Comparison of ENCODE assay signal across 14 cellular contexts in the genomic region with DNA sequence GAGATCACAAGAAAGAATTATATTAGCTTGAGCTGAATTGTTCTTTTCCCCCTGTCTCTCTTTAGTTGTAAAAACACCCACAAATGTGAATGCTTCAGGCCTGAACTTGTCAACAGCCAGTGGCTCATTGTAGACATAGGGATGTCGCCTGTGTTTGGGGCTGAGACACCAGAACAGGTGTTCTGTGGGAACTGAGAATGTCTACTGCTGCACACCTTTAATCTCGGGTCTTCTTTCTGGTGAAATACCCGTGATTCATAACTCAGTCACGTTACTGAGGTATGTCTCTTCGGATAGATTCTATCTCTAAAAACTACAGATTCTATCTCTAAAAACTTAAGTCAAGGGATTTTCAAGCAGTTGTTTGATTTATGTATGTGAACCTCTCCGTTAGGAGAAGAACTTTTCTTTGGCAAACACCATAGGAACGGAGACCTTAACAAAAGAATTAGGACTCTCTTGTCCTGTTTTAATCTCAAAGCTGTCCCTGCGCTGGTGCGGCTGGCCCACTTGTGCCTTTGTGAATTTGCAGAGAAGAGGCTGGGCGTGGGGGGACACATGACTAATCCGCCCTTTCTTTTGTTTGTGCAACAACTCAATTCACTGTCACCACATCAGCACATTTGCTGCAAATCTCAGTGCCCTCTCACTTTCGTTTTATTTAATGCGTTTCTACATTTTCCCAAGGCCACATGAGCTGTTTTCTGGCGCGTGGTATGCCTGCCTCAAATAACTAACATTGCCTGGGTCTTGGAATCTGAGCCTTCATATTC.
DNase-seq lines count a peak whose midpoint lies in the region; ATAC-seq, FAIRE-seq and TF ChIP-seq lines count a peak whose summit lies in the region.
"Had no signal": no experiment of that assay in that cellular context is flagged by ENCODE, and none has a peak within 500 bp of the region (broad histone marks: within the 10 kb centered on the region; RNA-seq: fewer than 3 reads in every experiment).

No MANE protein-coding gene starts in this region.

- no peak overlapping the region for H2AFZ ChIP-seq in neural progenitor cell (replicated peaks)

- H3K4me3 Mint-ChIP-seq in activated naive CD4-positive, alpha-beta T cell treated with anti-CD3 and anti-CD28 coated beads, Interleukin-2, amount 10 ng/mL, durations not matched to agents 7 days and 5 days = no peak overlapping the region
- H3K4me3 Mint-ChIP-seq in activated T-cell treated with anti-CD3 and anti-CD28 coated beads, Interleukin-2, amount 50 U/mL, for 4 hours = no peak overlapping the region
- H3K4me3 Mint-ChIP-seq in neural progenitor cell = peak overlapping the region; percentile 56

- H3K9me3 ChIP-seq in neural progenitor cell (ENCODE audit: low read depth) (no peaks in the 10 kb centered on the region), upper lobe of right lung (no peaks in the 10 kb centered on the region)
- H3K9me3 ChIP-seq: left ventricle myocardium inferior, neutrophil had no signal

- no peaks in the 10 kb centered on the region for H3K79me2 ChIP-seq in neural progenitor cell (ENCODE audit: low read depth)

- H3K27me3 ChIP-seq in neural progenitor cell = no peaks in the 10 kb centered on the region
- H3K27me3 ChIP-seq in upper lobe of right lung = no peaks in the 10 kb centered on the region
- H3K27me3 ChIP-seq: neutrophil had no signal

- peak overlapping the region; percentile 42 for H3K27ac ChIP-seq in neural progenitor cell
- H3K27ac ChIP-seq in upper lobe of right lung = no peak overlapping the region
- H3K27ac ChIP-seq: left ventricle myocardium inferior, neutrophil had no signal

- H3K4me3 ChIP-seq in neural progenitor cell (peak overlapping the region; percentile 10), upper lobe of right lung (no peak overlapping the region)
- H3K4me3 ChIP-seq: left ventricle myocardium inferior, smooth muscle cell had no signal

- peaks cover 4% of the 10 kb centered on the region for H3K4me1 Mint-ChIP-seq in activated naive CD4-positive, alpha-beta T cell treated with anti-CD3 and anti-CD28 coated beads, Interleukin-2, amount 10 ng/mL, durations not matched to agents 7 days and 5 days
- peaks cover 26% of the 10 kb centered on the region for H3K4me1 Mint-ChIP-seq in activated T-cell treated with anti-CD3 and anti-CD28 coated beads, Interleukin-2, amount 50 U/mL, for 4 hours (ENCODE audit: low read depth)
- H3K4me1 Mint-ChIP-seq in neural progenitor cell = peaks cover 28% of the 10 kb centered on the region

- H3K27ac Mint-ChIP-seq in activated naive CD4-positive, alpha-beta T cell treated with anti-CD3 and anti-CD28 coated beads, Interleukin-2, amount 50 U/mL, for 72 hours = no peak overlapping the region
- no peak overlapping the region for H3K27ac Mint-ChIP-seq in activated naive CD4-positive, alpha-beta T cell treated with anti-CD3 and anti-CD28 coated beads, Interleukin-2, amount 10 ng/mL, durations not matched to agents 7 days and 5 days
- peak overlapping the region; percentile 27 for H3K27ac Mint-ChIP-seq in neural progenitor cell
- H3K27ac Mint-ChIP-seq: activated T-helper 2 cell treated with anti-CD3 and anti-CD28 coated beads, Interferon-gamma antibody, Interleukin-2, Interleukin-4, amounts not matched to agents 10 μg/mL and 5 μg/mL and 100 μg/mL, durations not matched to agents 14 hours and 24 hours and 36 hours had no signal

- H3K4me2 ChIP-seq in neural progenitor cell = peak overlapping the region; percentile 70
- H3K4me2 ChIP-seq: smooth muscle cell had no signal

- FAIRE-seq in urothelium cell line (lab: Jason Lieb, UNC) = no peak

- H3K36me3 ChIP-seq in neural progenitor cell = no peaks in the 10 kb centered on the region
- H3K36me3 ChIP-seq in upper lobe of right lung = no peaks in the 10 kb centered on the region
- H3K36me3 ChIP-seq: left ventricle myocardium inferior, neutrophil had no signal

- no peaks in the 10 kb centered on the region for H3K27me3 Mint-ChIP-seq in activated naive CD4-positive, alpha-beta T cell treated with anti-CD3 and anti-CD28 coated beads, Interleukin-2, amount 10 ng/mL, durations not matched to agents 7 days and 5 days
- H3K27me3 Mint-ChIP-seq in activated T-cell treated with anti-CD3 and anti-CD28 coated beads, Interleukin-2, amount 50 U/mL, for 4 hours (ENCODE audit: low read depth) = no peaks in the 10 kb centered on the region
- peaks cover 2% of the 10 kb centered on the region for H3K27me3 Mint-ChIP-seq in neural progenitor cell (ENCODE audit: insufficient read depth, low read depth)

- H4K20me1 ChIP-seq in neural progenitor cell (ENCODE audit: low read depth) = no peaks in the 10 kb centered on the region

- no peak overlapping the region for H3K9ac ChIP-seq in neural progenitor cell

- H3F3A ChIP-seq in neural progenitor cell (ENCODE audit: low read depth) = peaks cover 24% of the 10 kb centered on the region

- peak; percentile 41 to 66 for ATAC-seq in activated naive CD4-positive, alpha-beta T cell treated with anti-CD3 and anti-CD28 coated beads, Interleukin-2, amount 50 U/mL, for 72 hours
- ATAC-seq in activated T-cell treated with anti-CD3 and anti-CD28 coated beads, Interleukin-2, amount 50 U/mL, for 4 hours = peak; percentile 65 to 74
- ATAC-seq in upper lobe of right lung = no peak

- H3K9me3 Mint-ChIP-seq in activated naive CD4-positive, alpha-beta T cell treated with anti-CD3 and anti-CD28 coated beads, Interleukin-2, amount 50 U/mL, for 72 hours = peaks cover 5 to 7% of the 10 kb centered on the region in 2 donors
- H3K9me3 Mint-ChIP-seq in activated naive CD4-positive, alpha-beta T cell treated with anti-CD3 and anti-CD28 coated beads, Interleukin-2, amount 10 ng/mL, durations not matched to agents 7 days and 5 days = peaks cover 4% of the 10 kb centered on the region
- no peaks in the 10 kb centered on the region for H3K9me3 Mint-ChIP-seq in activated T-cell treated with anti-CD3 and anti-CD28 coated beads, Interleukin-2, amount 50 U/mL, for 4 hours
- H3K9me3 Mint-ChIP-seq in neural progenitor cell = no peaks in the 10 kb centered on the region

- H3K36me3 Mint-ChIP-seq in activated naive CD4-positive, alpha-beta T cell treated with anti-CD3 and anti-CD28 coated beads, Interleukin-2, amount 50 U/mL, for 72 hours = no peaks in the 10 kb centered on the region
- no peaks in the 10 kb centered on the region for H3K36me3 Mint-ChIP-seq in activated naive CD4-positive, alpha-beta T cell treated with anti-CD3 and anti-CD28 coated beads, Interleukin-2, amount 10 ng/mL, durations not matched to agents 7 days and 5 days
- H3K36me3 Mint-ChIP-seq in activated T-cell treated with anti-CD3 and anti-CD28 coated beads, Interleukin-2, amount 50 U/mL, for 4 hours (ENCODE audit: insufficient read depth) = no peaks in the 10 kb centered on the region
- H3K36me3 Mint-ChIP-seq in neural progenitor cell = no peaks in the 10 kb centered on the region

- H3K4me1 ChIP-seq in neural progenitor cell (peaks cover 33% of the 10 kb centered on the region), upper lobe of right lung (no peaks in the 10 kb centered on the region)
- H3K4me1 ChIP-seq: left ventricle myocardium inferior had no signal

- intact Hi-C loops in upper lobe of right lung (cut with DNase I) = no loop called here

- TF ChIP-seq CTCF in neural progenitor cell (IDR thresholded peaks at IDR 0.05) (no peak), upper lobe of right lung (IDR thresholded peaks at IDR 0.05) (no peak)

- DNase-seq in activated naive CD4-positive, alpha-beta T cell treated with anti-CD3 and anti-CD28 coated beads, Interleukin-2, amount 50 U/mL, for 72 hours (ENCODE audit: low spot score in 2 of 2) = no peak
- no peak for DNase-seq in activated naive CD4-positive, alpha-beta T cell treated with anti-CD3 and anti-CD28 coated beads, Interleukin-2, amount 10 ng/mL, durations not matched to agents 7 days and 5 days
- DNase-seq in activated T-cell treated with anti-CD3 and anti-CD28 coated beads, Interleukin-2, amount 50 U/mL, for 4 hours = no peak
- DNase-seq in neural progenitor cell (ENCODE audit: low spot score) (peak; percentile 88), urothelium cell line (ENCODE audit: low spot score) (peak; percentile 55), NCI-H2196 (lab: John Stamatoyannopoulos, UW; ENCODE audit: unreplicated experiment) (no peak), upper lobe of right lung (no peak), NCI-H2227 (lab: John Stamatoyannopoulos, UW; ENCODE audit: unreplicated experiment) (no peak)
- DNase-seq: central memory CD4-positive, alpha-beta T cell; hippocampal formation; left ventricle myocardium inferior had no signal

- CTCF ChIA-PET in activated naive CD4-positive, alpha-beta T cell treated with anti-CD3 and anti-CD28 coated beads, Interleukin-2, amount 10 ng/mL, durations not matched to agents 7 days and 5 days (lab: Charles Lee) = no interaction called here

Comparison
In these comparisons a context has a peak if more than half of its experiments do, and no peak if none do; other contexts are left out.
1. DNase-seq: peak in neural progenitor cell (single experiment) and urothelium cell line (single experiment); none in activated naive CD4-positive, alpha-beta T cell treated with anti-CD3 and anti-CD28 coated beads, Interleukin-2, amount 50 U/mL, for 72 hours (0 of 2), activated naive CD4-positive, alpha-beta T cell treated with anti-CD3 and anti-CD28 coated beads, Interleukin-2, amount 10 ng/mL, durations not matched to agents 7 days and 5 days (single experiment), activated T-cell treated with anti-CD3 and anti-CD28 coated beads, Interleukin-2, amount 50 U/mL, for 4 hours (single experiment), NCI-H2196 (single experiment), upper lobe of right lung (single experiment) and NCI-H2227 (single experiment).